22 cellular contexts compared by ENCODE assay signal in the genomic region with DNA sequence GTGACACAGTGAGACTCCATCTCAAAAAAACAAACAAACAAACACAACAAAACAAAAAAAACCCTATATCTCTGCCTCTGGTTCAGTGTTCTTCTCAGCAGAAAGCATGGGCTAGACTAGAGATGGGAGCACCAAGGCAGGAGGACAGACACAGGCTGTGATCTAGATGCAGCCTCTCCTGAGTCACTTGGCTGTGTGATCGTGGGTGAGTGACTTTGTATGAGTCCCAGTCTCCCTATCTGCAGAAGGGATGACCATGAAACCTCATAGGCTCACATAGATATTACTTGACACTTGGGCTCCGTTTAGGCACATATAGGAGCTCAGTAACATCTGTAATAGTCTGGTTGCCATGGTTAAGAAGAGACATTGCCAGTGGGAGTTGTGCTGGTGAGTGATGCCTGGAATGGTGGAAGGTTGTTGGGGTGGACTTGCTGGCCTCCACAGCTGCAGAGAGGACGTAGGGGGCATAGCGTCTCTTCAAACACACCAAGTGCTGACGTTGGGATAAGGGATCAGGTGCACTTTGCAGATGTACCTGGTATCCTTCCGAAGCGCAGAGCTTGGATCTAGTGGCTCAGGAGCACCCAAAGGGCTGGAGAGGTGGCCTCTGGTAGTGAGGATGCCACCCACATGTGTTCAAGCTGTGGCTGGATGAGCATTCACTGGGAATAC.
DNase-seq lines count a peak whose midpoint lies in the region; ATAC-seq, FAIRE-seq and TF ChIP-seq lines count a peak whose summit lies in the region.
"Had no signal": no experiment of that assay in that cellular context is flagged by ENCODE, and none has a peak within 500 bp of the region (broad histone marks: within the 10 kb centered on the region; RNA-seq: fewer than 3 reads in every experiment).

No MANE protein-coding gene starts in this region.

- no peak for FAIRE-seq in astrocyte (lab: Jason Lieb, UNC)
- FAIRE-seq: islet of Langerhans had no signal

- no peak overlapping the region for H3K4me2 ChIP-seq in astrocyte (ENCODE audit: low read length)
- H3K4me2 ChIP-seq: BLaER1 had no signal

- no peaks in the 10 kb centered on the region for H3K27me3 ChIP-seq in astrocyte (ENCODE audit: insufficient read depth, low read length)
- H3K27me3 ChIP-seq: BLaER1, MG63 had no signal

- no peaks in the 10 kb centered on the region for H3K4me1 Mint-ChIP-seq in activated CD4-positive, alpha-beta memory T cell treated with anti-CD3 and anti-CD28 coated beads, Interleukin-2, amount 10 ng/mL, durations not matched to agents 7 days and 5 days
- H3K4me1 Mint-ChIP-seq in activated CD4-positive, alpha-beta memory T cell treated with anti-CD3 and anti-CD28 coated beads for 36 hours (ENCODE audit: low read depth) = no peaks in the 10 kb centered on the region
- peaks cover 24% of the 10 kb centered on the region for H3K4me1 Mint-ChIP-seq in astrocyte (ENCODE audit: low read depth, unreplicated experiment)
- H3K4me1 Mint-ChIP-seq: activated naive CD4-positive, alpha-beta T cell treated with anti-CD3 and anti-CD28 coated beads, Interleukin-2, amount 50 U/mL, for 24 hours; naive thymus-derived CD4-positive, alpha-beta T cell had no signal

- CTCF ChIA-PET in activated CD4-positive, alpha-beta memory T cell treated with anti-CD3 and anti-CD28 coated beads, Interleukin-2, amount 10 ng/mL, durations not matched to agents 7 days and 5 days (lab: Charles Lee) = no interaction called here
- CTCF ChIA-PET in activated CD4-positive, alpha-beta memory T cell treated with anti-CD3 and anti-CD28 coated beads for 36 hours (lab: Charles Lee) = no interaction called here

- POLR2A ChIA-PET in activated CD4-positive, alpha-beta memory T cell treated with anti-CD3 and anti-CD28 coated beads, Interleukin-2, amount 10 ng/mL, durations not matched to agents 7 days and 5 days (lab: Charles Lee) = no interaction called here
- POLR2A ChIA-PET in activated CD4-positive, alpha-beta memory T cell treated with anti-CD3 and anti-CD28 coated beads for 36 hours (lab: Charles Lee) = no interaction called here

- no peak overlapping the region for H3K4me3 ChIP-seq in astrocyte (ENCODE audit: insufficient read depth, low read depth, low read length)
- H3K4me3 ChIP-seq: BLaER1, MG63, psoas muscle had no signal

- H3K27ac Mint-ChIP-seq in activated CD4-positive, alpha-beta memory T cell treated with anti-CD3 and anti-CD28 coated beads, Interleukin-2, amount 10 ng/mL, durations not matched to agents 7 days and 5 days = no peak overlapping the region
- H3K27ac Mint-ChIP-seq in activated CD4-positive, alpha-beta memory T cell treated with anti-CD3 and anti-CD28 coated beads for 36 hours = no peak overlapping the region
- H3K27ac Mint-ChIP-seq in astrocyte (ENCODE audit: unreplicated experiment) = peak overlapping the region; percentile 72
- H3K27ac Mint-ChIP-seq: activated naive CD4-positive, alpha-beta T cell treated with anti-CD3 and anti-CD28 coated beads, Interleukin-2, amount 50 U/mL, for 24 hours; activated T-cell treated with anti-CD3 and anti-CD28 coated beads, Interleukin-2, amount 50 U/mL, for 72 hours; naive thymus-derived CD4-positive, alpha-beta T cell had no signal

- H3K36me3 ChIP-seq in astrocyte (ENCODE audit: insufficient read depth, low read length) = no peaks in the 10 kb centered on the region
- H3K36me3 ChIP-seq: BLaER1, MG63 had no signal

- H3K27me3 Mint-ChIP-seq in activated CD4-positive, alpha-beta memory T cell treated with anti-CD3 and anti-CD28 coated beads, Interleukin-2, amount 10 ng/mL, durations not matched to agents 7 days and 5 days = peaks cover 10% of the 10 kb centered on the region
- H3K27me3 Mint-ChIP-seq in activated CD4-positive, alpha-beta memory T cell treated with anti-CD3 and anti-CD28 coated beads for 36 hours = peaks cover 1% of the 10 kb centered on the region
- peaks cover 11% of the 10 kb centered on the region for H3K27me3 Mint-ChIP-seq in astrocyte (ENCODE audit: low read depth, unreplicated experiment)
- H3K27me3 Mint-ChIP-seq: activated naive CD4-positive, alpha-beta T cell treated with anti-CD3 and anti-CD28 coated beads, Interleukin-2, amount 50 U/mL, for 24 hours had no signal

- no peak overlapping the region for H3K9ac ChIP-seq in astrocyte (ENCODE audit: low read length)
- H3K9ac ChIP-seq: BLaER1 had no signal

- no peak for TF ChIP-seq POLR2A in GM18505 (IDR thresholded peaks at IDR 0.05; ENCODE audit: borderline replicate concordance, extremely low read depth, insufficient read depth, insufficient read length)

- H3K27ac ChIP-seq in astrocyte (ENCODE audit: low read depth, low read length) (peak overlapping the region; percentile 53), temporal lobe (ENCODE audit: low read depth, low read length) (peak overlapping the region; percentile 67)
- H3K27ac ChIP-seq: BLaER1, psoas muscle, RWPE1 had no signal

- intact Hi-C loops in activated CD4-positive, alpha-beta memory T cell treated with anti-CD3 and anti-CD28 coated beads for 36 hours (cut with micrococcal nuclease) = no loop called here

- peaks cover 30% of the 10 kb centered on the region for H3K4me1 ChIP-seq in astrocyte (ENCODE audit: insufficient read depth, low read length)
- H3K4me1 ChIP-seq: psoas muscle had no signal

- H3K9me3 Mint-ChIP-seq in activated CD4-positive, alpha-beta memory T cell treated with anti-CD3 and anti-CD28 coated beads, Interleukin-2, amount 10 ng/mL, durations not matched to agents 7 days and 5 days = no peaks in the 10 kb centered on the region
- no peaks in the 10 kb centered on the region for H3K9me3 Mint-ChIP-seq in activated CD4-positive, alpha-beta memory T cell treated with anti-CD3 and anti-CD28 coated beads for 36 hours
- H3K9me3 Mint-ChIP-seq in astrocyte (ENCODE audit: unreplicated experiment) = no peaks in the 10 kb centered on the region
- H3K9me3 Mint-ChIP-seq: activated naive CD4-positive, alpha-beta T cell treated with anti-CD3 and anti-CD28 coated beads, Interleukin-2, amount 50 U/mL, for 24 hours; activated T-cell treated with anti-CD3 and anti-CD28 coated beads, Interleukin-2, amount 50 U/mL, for 72 hours had no signal

- H4K20me1 ChIP-seq in astrocyte (ENCODE audit: insufficient read depth, low read length) = no peaks in the 10 kb centered on the region
- H4K20me1 ChIP-seq: BLaER1 had no signal

- H3K36me3 Mint-ChIP-seq in activated CD4-positive, alpha-beta memory T cell treated with anti-CD3 and anti-CD28 coated beads, Interleukin-2, amount 10 ng/mL, durations not matched to agents 7 days and 5 days (ENCODE audit: low read depth) = no peaks in the 10 kb centered on the region
- no peaks in the 10 kb centered on the region for H3K36me3 Mint-ChIP-seq in activated CD4-positive, alpha-beta memory T cell treated with anti-CD3 and anti-CD28 coated beads for 36 hours
- H3K36me3 Mint-ChIP-seq in astrocyte (ENCODE audit: low read depth, unreplicated experiment) = no peaks in the 10 kb centered on the region
- H3K36me3 Mint-ChIP-seq: activated naive CD4-positive, alpha-beta T cell treated with anti-CD3 and anti-CD28 coated beads, Interleukin-2, amount 50 U/mL, for 24 hours; naive thymus-derived CD4-positive, alpha-beta T cell had no signal

- no peaks in the 10 kb centered on the region for H3K9me3 ChIP-seq in astrocyte (ENCODE audit: insufficient read depth, low read depth, low read length)
- H3K9me3 ChIP-seq: BLaER1, MG63, psoas muscle had no signal

- no peak overlapping the region for H2AFZ ChIP-seq in astrocyte (ENCODE audit: low read depth, low read length)

- no peak overlapping the region for H3K4me3 Mint-ChIP-seq in activated CD4-positive, alpha-beta memory T cell treated with anti-CD3 and anti-CD28 coated beads, Interleukin-2, amount 10 ng/mL, durations not matched to agents 7 days and 5 days
- H3K4me3 Mint-ChIP-seq in activated CD4-positive, alpha-beta memory T cell treated with anti-CD3 and anti-CD28 coated beads for 36 hours = no peak overlapping the region
- H3K4me3 Mint-ChIP-seq in astrocyte (ENCODE audit: unreplicated experiment) = peak overlapping the region; percentile 21
- H3K4me3 Mint-ChIP-seq: activated naive CD4-positive, alpha-beta T cell treated with anti-CD3 and anti-CD28 coated beads, Interleukin-2, amount 50 U/mL, for 24 hours; activated T-cell treated with anti-CD3 and anti-CD28 coated beads, Interleukin-2, amount 50 U/mL, for 72 hours; naive thymus-derived CD4-positive, alpha-beta T cell had no signal

- TF ChIP-seq CTCF in astrocyte (IDR thresholded peaks at IDR 0.05; ENCODE audit: insufficient read depth, low read depth, low read length) = no peak

- ATAC-seq in GM18505 (IDR thresholded peaks at IDR 0.05; ENCODE audit: unreplicated experiment) (no peak), GM18861 (IDR thresholded peaks at IDR 0.05; ENCODE audit: unreplicated experiment) (no peak), HG02571 (IDR thresholded peaks at IDR 0.05; ENCODE audit: unreplicated experiment) (no peak)
- ATAC-seq: activated T-cell treated with anti-CD3 and anti-CD28 coated beads, Interleukin-2, amount 50 U/mL, for 72 hours; psoas muscle had no signal

- H3K79me2 ChIP-seq in astrocyte (ENCODE audit: insufficient read depth, low read length) = no peaks in the 10 kb centered on the region

- peak; percentile 9 for DNase-seq in activated CD4-positive, alpha-beta memory T cell treated with anti-CD3 and anti-CD28 coated beads, Interleukin-2, amount 10 ng/mL, durations not matched to agents 7 days and 5 days
- no peak for DNase-seq in activated CD4-positive, alpha-beta memory T cell treated with anti-CD3 and anti-CD28 coated beads for 36 hours
- no peak for DNase-seq in astrocyte (ENCODE audit: low read depth)
- DNase-seq in iPS-NIHi11 (ENCODE audit: low spot score) = peak; percentile 2
- DNase-seq: activated CD4-positive, alpha-beta T cell treated with anti-CD3 and anti-CD28 coated beads, Interleukin-2, amount 50 U/mL, for 4 hours; activated T-cell treated with anti-CD3 and anti-CD28 coated beads, Interleukin-2, amount 50 U/mL, for 72 hours; effector memory CD4-positive, alpha-beta T cell; mammary epithelial cell; MG63; naive thymus-derived CD4-positive, alpha-beta T cell; NCI-H1694 treated with DMSO at 0.1 percent for 48 hours; NCI-H446 treated with DMSO at 0.1 percent for 48 hours; psoas muscle; stimulated activated CD4-positive, alpha-beta T cell treated with anti-CD3 and anti-CD28 coated beads, Interleukin-12 subunit alpha, Interleukin-12 subunit beta, amount 100 ng/mL, for 4 hours had no signal

Comparison
In these comparisons a context has a peak if more than half of its experiments do, and no peak if none do; other contexts are left out.
1. DNase-seq: peak in activated CD4-positive, alpha-beta memory T cell treated with anti-CD3 and anti-CD28 coated beads, Interleukin-2, amount 10 ng/mL, durations not matched to agents 7 days and 5 days (single experiment) and iPS-NIHi11 (single experiment); none in activated CD4-positive, alpha-beta memory T cell treated with anti-CD3 and anti-CD28 coated beads for 36 hours (single experiment) and astrocyte (single experiment).